Comparison of ENCODE assay signal across 8 cellular contexts in the genomic region with DNA sequence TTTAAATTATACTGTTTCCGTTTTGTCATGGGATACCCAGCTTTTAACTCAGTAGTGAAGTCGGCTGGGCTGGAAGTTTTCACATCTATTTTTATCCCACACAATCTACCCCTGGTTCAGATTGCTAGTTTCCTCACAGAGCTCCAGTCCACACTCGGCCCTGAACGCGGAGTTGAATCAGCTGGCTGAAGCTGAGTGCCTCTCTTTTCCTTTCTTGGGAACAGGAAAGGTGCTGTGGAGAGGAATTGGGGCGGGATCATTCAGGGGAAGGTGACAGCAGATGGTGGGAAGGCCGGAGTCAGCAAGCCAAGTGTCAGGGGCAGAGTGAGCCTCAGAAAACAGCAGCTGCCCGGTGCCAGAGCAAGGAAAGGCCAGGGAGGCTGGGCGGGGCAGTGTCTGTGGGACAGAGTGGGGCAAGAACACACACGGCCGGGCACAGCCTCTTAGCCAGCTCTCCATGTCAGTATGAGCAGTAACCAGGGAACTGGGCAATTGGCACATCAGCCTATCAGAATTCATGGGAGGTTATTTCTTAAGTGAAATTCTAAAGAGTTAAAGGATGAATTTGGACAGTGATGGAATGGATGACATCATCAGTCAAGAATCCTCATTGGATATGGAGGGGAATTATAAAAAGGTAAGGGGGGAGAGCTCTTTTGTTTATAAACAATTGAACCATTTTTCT. TPM values are rescaled to one million over a fixed set of nuclear protein-coding genes. Genes with fewer than 3 reads are reported as not detected.
DNase-seq lines count a peak whose midpoint lies in the region; ATAC-seq and TF ChIP-seq lines count a peak whose summit lies in the region.

No MANE protein-coding gene starts in this region.

- peaks cover 10 to 63% of the 10 kb centered on the region in 2 donors for H3K4me1 ChIP-seq in muscle layer of duodenum (ENCODE audit: control insufficient read depth in 1 of 2, insufficient read depth in 2 of 2, low read length in 2 of 2)

- H3K27ac ChIP-seq in muscle layer of duodenum (ENCODE audit: low read length), result peak overlapping the region; percentile 94

- no peaks in the 10 kb centered on the region for H3K27me3 ChIP-seq in muscle layer of duodenum (ENCODE audit: low read depth, low read length)

- DNase-seq in Daoy (ENCODE audit: low read depth), result peak; percentile 52
- DNase-seq in LHCN-M2 (ENCODE audit: low read depth), result peak; percentile 85
- peak; percentile 68 for DNase-seq in epithelial cell of esophagus (ENCODE audit: low read depth)
- DNase-seq in GOT3 (lab: John Stamatoyannopoulos, UW), result no peak
- DNase-seq in CD1c-positive myeloid dendritic cell (ENCODE audit: extremely low spot score), result no peak

- H3K4me3 ChIP-seq in epithelial cell of esophagus (ENCODE audit: low read length), result no peak overlapping the region
- H3K4me3 ChIP-seq in muscle layer of duodenum (ENCODE audit: low read depth in 1 of 2, low read length in 2 of 2), result peak overlapping the region; percentile 13 to 42

- no peaks in the 10 kb centered on the region for H3K9me3 ChIP-seq in muscle layer of duodenum (ENCODE audit: control insufficient read depth in 1 of 2, low read length in 2 of 2)

- no peak for TF ChIP-seq CTCF in epithelial cell of esophagus (IDR thresholded peaks at IDR 0.05; ENCODE audit: insufficient read depth, low read depth, low read length, missing control alignments)

- no peaks in the 10 kb centered on the region for H3K36me3 ChIP-seq in muscle layer of duodenum (ENCODE audit: control insufficient read depth in 1 of 2, insufficient read depth in 2 of 2, low read length in 2 of 2)

- ATAC-seq in GM18861 (IDR thresholded peaks at IDR 0.05; ENCODE audit: unreplicated experiment) (no peak), GM18519 (IDR thresholded peaks at IDR 0.05; ENCODE audit: low FRiP score, unreplicated experiment) (no peak)

RNA-seq across cellular contexts. Expression of a gene that starts 13.3 kb away (rescaled TPM):
- total RNA-seq in Daoy (2014; rRNA removed; shearing (Covaris generic)), result 2.4 and 6.7 TPM in 2 replicates
- 5.6 and 8.3 TPM in 2 replicates for total RNA-seq in LHCN-M2 (2014; rRNA removed)
- polyA plus RNA-seq in LHCN-M2 (2012), result 2.1 TPM

Comparison
In these comparisons a context has a peak if more than half of its experiments do, and no peak if none do; other contexts are left out.
1. DNase-seq: peak in Daoy (single experiment), LHCN-M2 (single experiment) and epithelial cell of esophagus (single experiment); none in GOT3 (single experiment) and CD1c-positive myeloid dendritic cell (single experiment).